Comparison of ENCODE assay signal across 1 cellular context in the genomic region with DNA sequence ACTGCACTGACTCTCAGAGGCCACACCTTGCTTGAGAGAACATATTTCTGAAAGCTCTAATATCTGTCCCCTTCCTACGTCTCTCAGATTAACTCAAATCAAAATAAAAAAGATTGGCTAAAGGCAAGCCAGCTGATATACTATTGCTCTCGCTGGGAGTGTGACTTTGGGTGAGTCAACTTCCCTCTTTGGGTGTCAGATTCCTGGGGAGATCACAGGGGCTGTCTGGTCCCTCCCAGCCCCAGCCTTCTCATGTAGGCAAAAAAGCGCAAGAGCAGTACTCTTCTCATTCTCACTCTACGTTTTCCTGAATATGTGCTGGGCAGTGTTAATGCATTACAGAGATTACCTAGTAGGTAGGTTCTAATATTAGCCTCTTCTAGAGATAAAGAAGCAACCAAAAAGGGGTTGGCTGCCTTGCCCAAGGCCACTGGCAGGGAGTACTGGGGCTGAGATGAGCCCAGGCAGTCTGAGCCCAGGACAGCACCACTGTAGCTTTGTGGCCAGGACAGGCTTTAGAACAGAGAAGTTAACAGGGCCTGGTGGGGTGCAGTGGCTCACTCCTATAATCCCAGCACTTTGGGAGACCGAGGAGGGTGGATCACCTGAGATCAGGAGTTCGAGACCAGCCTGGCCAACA.
TF ChIP-seq lines count a peak whose summit lies in the region.

No MANE protein-coding gene starts in this region.

TF ChIP-seq in SK-N-SH, 30 proteins besides CTCF, POLR2A, EP300 and RAD21:
- TF ChIP-seq SMC3 (IDR thresholded peaks at IDR 0.05; ENCODE audit: low read depth, low read length), result no peak
- peak; percentile 24; the same call in 1 of the 2 replicates for TF ChIP-seq FOSL2 (IDR thresholded peaks at IDR 0.05; ENCODE audit: borderline replicate concordance, low read depth)
